In genomic region chr12:19238520-19238919, GRCh38 we compare ENCODE assay signal across 25 cellular contexts.
"Had no signal": no experiment of that assay in that cellular context is flagged by ENCODE, and none has a peak within 500 bp of the region (broad histone marks: within the 10 kb centered on the region; RNA-seq: fewer than 3 reads in every experiment).

No MANE protein-coding gene starts in this region.

- H3K27me3 Mint-ChIP-seq: activated naive CD8-positive, alpha-beta T cell; T-helper 17 cell had no signal

- H3K36me3 Mint-ChIP-seq: activated naive CD8-positive, alpha-beta T cell; natural killer cell treated with Interleukin-12 subunit alpha and Interleukin-12 subunit beta and Interleukin-15 and Interleukin-18, amount 100 ng/mL, for 72 hours had no signal

- H3K4me3 ChIP-seq: adrenal gland, ascending aorta, right atrium auricular region, upper lobe of left lung had no signal

- H3K4me3 Mint-ChIP-seq: activated naive CD8-positive, alpha-beta T cell; activated T-cell treated with anti-CD3 and anti-CD28 coated beads, Interleukin-2, amount 50 U/mL, for 4 hours; natural killer cell treated with Interleukin-12 subunit alpha and Interleukin-12 subunit beta and Interleukin-15 and Interleukin-18, amount 100 ng/mL, for 72 hours; T-helper 17 cell had no signal

- H3K27me3 ChIP-seq: adrenal gland, ascending aorta, right atrium auricular region, upper lobe of left lung had no signal

- H3K9me3 ChIP-seq: adrenal gland, ascending aorta, right atrium auricular region, upper lobe of left lung had no signal

- H3K27ac Mint-ChIP-seq: activated naive CD8-positive, alpha-beta T cell; activated T-helper 2 cell treated with anti-CD3 and anti-CD28 coated beads, Interferon-gamma antibody, Interleukin-2, Interleukin-4, amounts not matched to agents 10 μg/mL and 5 μg/mL and 100 μg/mL, durations not matched to agents 14 hours and 24 hours and 36 hours; natural killer cell treated with Interleukin-12 subunit alpha and Interleukin-12 subunit beta and Interleukin-15 and Interleukin-18, amount 100 ng/mL, for 72 hours; T-helper 17 cell had no signal

- DNase-seq: activated CD4-positive, alpha-beta T cell treated with anti-CD3 and anti-CD28 coated beads for 4 hours; activated CD4-positive, alpha-beta T cell treated with anti-CD3 and anti-CD28 coated beads, Interleukin-2, amount 50 U/mL, for 48 hours; activated CD4-positive, CD25-positive, alpha-beta regulatory T cell; activated CD8-positive, alpha-beta memory T cell treated with anti-CD3 and anti-CD28 coated beads, Interleukin-2, amount 50 U/mL, for 48 hours; activated naive CD4-positive, alpha-beta T cell; activated T-cell treated with anti-CD3 and anti-CD28 coated beads, Interleukin-2, amount 50 U/mL, for 4 hours; adrenal gland; cerebellar nuclear complex; cortex of kidney; effector CD4-positive, alpha-beta T cell; erythroblast; midbrain; nucleus accumbens; posterior cingulate gyrus; stimulated activated CD4-positive, alpha-beta T cell treated with anti-CD3 and anti-CD28 coated beads, Interleukin-12 subunit alpha, Interleukin-12 subunit beta, amount 100 ng/mL, for 4 hours; stimulated activated CD4-positive, alpha-beta T cell treated with anti-CD3 and anti-CD28 coated beads, Interleukin-4, amount 100 ng/mL, for 4 hours; stimulated activated naive CD8-positive, alpha-beta T cell treated with anti-CD3 and anti-CD28 coated beads, Interleukin-15, Interleukin-2, amounts not matched to agents 100 U/mL and 50 U/mL, for 24 hours; SW 1271; T-helper 17 cell; upper lobe of left lung had no signal

- H3K9me3 Mint-ChIP-seq: activated T-cell treated with anti-CD3 and anti-CD28 coated beads, Interleukin-2, amount 50 U/mL, for 4 hours; activated T-helper 2 cell treated with anti-CD3 and anti-CD28 coated beads, Interferon-gamma antibody, Interleukin-2, Interleukin-4, amounts not matched to agents 10 μg/mL and 5 μg/mL and 100 μg/mL, durations not matched to agents 14 hours and 24 hours and 36 hours; natural killer cell treated with Interleukin-12 subunit alpha and Interleukin-12 subunit beta and Interleukin-15 and Interleukin-18, amount 100 ng/mL, for 72 hours had no signal

- H3K27ac ChIP-seq: upper lobe of left lung had no signal

- ATAC-seq: activated T-cell treated with anti-CD3 and anti-CD28 coated beads, Interleukin-2, amount 50 U/mL, for 4 hours; natural killer cell treated with Interleukin-12 subunit alpha and Interleukin-12 subunit beta and Interleukin-15 and Interleukin-18, amount 100 ng/mL, for 72 hours; stimulated activated naive CD8-positive, alpha-beta T cell treated with anti-CD3 and anti-CD28 coated beads, Interleukin-15, Interleukin-2, amounts not matched to agents 100 U/mL and 50 U/mL, for 24 hours; T-helper 17 cell had no signal

- H3K36me3 ChIP-seq: adrenal gland, ascending aorta, right atrium auricular region, upper lobe of left lung had no signal
